ENCODE assay signal across 1 cellular context in genomic region chr19:44955500-44956439, GRCh38.
TF ChIP-seq lines count a peak whose summit lies in the region.

No MANE protein-coding gene starts in this region.

TF ChIP-seq in HEK293, 187 proteins besides CTCF, POLR2A, EP300 and RAD21 (continued from another document):
- TF ChIP-seq ZBTB26 (tag by site-specific recombination; optimal IDR thresholded peaks at IDR 0.05): peak; percentile 5
- TF ChIP-seq ATF2 (tag by site-specific recombination; IDR thresholded peaks at IDR 0.05; ENCODE audit: low read depth): no peak
- no peak for TF ChIP-seq ZNF239 (tag by site-specific recombination; IDR thresholded peaks at IDR 0.05)
- TF ChIP-seq PRDM1 (tag by site-specific recombination; IDR thresholded peaks at IDR 0.05): peak; percentile 63; the same call in 1 of the 2 replicates
- peak; percentile 60; the same call in 1 of the 2 replicates for TF ChIP-seq ZBTB20 (tag by site-specific recombination; IDR thresholded peaks at IDR 0.05)
- no peak; the same call in 1 of the 2 replicates for TF ChIP-seq ZFHX2 (tag by site-specific recombination; conservative IDR thresholded peaks at IDR 0.05)
- peak; percentile 33 for TF ChIP-seq PRDM10 (tag by site-specific recombination; IDR thresholded peaks at IDR 0.05)
- TF ChIP-seq GLIS1 (tag by site-specific recombination; IDR thresholded peaks at IDR 0.05): peak; percentile 70
